Comparison of ENCODE assay signal across 8 cellular contexts in genomic region chr4:75289843-75290616, GRCh38.
DNase-seq lines count a peak whose midpoint lies in the region; ATAC-seq and TF ChIP-seq lines count a peak whose summit lies in the region.

No MANE protein-coding gene starts in this region.

- H3K4me3 ChIP-seq in NT2/D1 (ENCODE audit: insufficient read length, low read depth), result no peak overlapping the region
- H3K4me3 ChIP-seq in transverse colon, result no peak overlapping the region

- TF ChIP-seq POLR2A in transverse colon (IDR thresholded peaks at IDR 0.05), result no peak

- H3K36me3 ChIP-seq in NT2/D1 (ENCODE audit: insufficient read depth, insufficient read length, low read length) (no peaks in the 10 kb centered on the region), transverse colon (no peaks in the 10 kb centered on the region)

- H3K4me1 ChIP-seq in NT2/D1 (ENCODE audit: insufficient read depth, insufficient read length) (no peaks in the 10 kb centered on the region), transverse colon (peaks cover 0 to 15% (median 9%) of the 10 kb centered on the region in 4 donors)

- H3K27me3 ChIP-seq in NT2/D1 (ENCODE audit: insufficient read depth, insufficient read length), result no peaks in the 10 kb centered on the region
- no peaks in the 10 kb centered on the region for H3K27me3 ChIP-seq in transverse colon

- 38 to 48% methylated on average over 2 to 7 of the region's 7 CpGs for WGBS in transverse colon (ENCODE audit: low coverage in 1 of 2), 2 donors

- H3K9me3 ChIP-seq in NT2/D1 (ENCODE audit: insufficient read depth, low read length) (no peaks in the 10 kb centered on the region), transverse colon (no peaks in the 10 kb centered on the region)

- peak; percentile 33 to 64 (median 47) for TF ChIP-seq CTCF in transverse colon (IDR thresholded peaks at IDR 0.05)

- H3K27ac ChIP-seq in transverse colon, result no peak overlapping the region

- DNase-seq in ELR (ENCODE audit: low read depth) (peak; percentile 42), NT2/D1 (ENCODE audit: low read depth, low spot score) (peak; percentile 28), foreskin melanocyte (peak; percentile 17), transverse colon (peak; percentile 14), ureter (ENCODE audit: low spot score) (no peak), NCI-H1436 (lab: John Stamatoyannopoulos, UW) (no peak), NCI-H1048 (lab: John Stamatoyannopoulos, UW) (no peak)

- ATAC-seq in HG02852 (IDR thresholded peaks at IDR 0.05; ENCODE audit: unreplicated experiment), result peak; percentile 79

- intact Hi-C loops in transverse colon (cut with DNase I; ENCODE audit: low total_unique reads), result no loop called here

- no peak for TF ChIP-seq EP300 in transverse colon (IDR thresholded peaks at IDR 0.05; ENCODE audit: low read depth)

- H3K9ac ChIP-seq in NT2/D1 (ENCODE audit: insufficient read length, low read depth), result no peak overlapping the region

- in situ Hi-C loops in transverse colon (cut with MboI; ENCODE audit: low pct_ligation_motif_present in 1 of 4, low pct_unique_long_range_greater_than_20kb in 1 of 4, low sequenced_read_pairs in 3 of 4), result loop anchor here in 1 of 4 donors (10.0 kb wide), 1 partner anchor 355 kb away; the partner anchor contains the start of gene PARM1

Comparison
In these comparisons a context has a peak if more than half of its experiments do, and no peak if none do; other contexts are left out.
1. DNase-seq: peak in ELR (single experiment), NT2/D1 (single experiment), foreskin melanocyte (single experiment) and transverse colon (single experiment); none in ureter (single experiment), NCI-H1436 (single experiment) and NCI-H1048 (single experiment).